ENCODE assay signal across 8 cellular contexts in genomic region chr17:51166198-51166986, GRCh38. TPM values are rescaled to one million over a fixed set of nuclear protein-coding genes. Genes with fewer than 3 reads are reported as not detected.
DNase-seq lines count a peak whose midpoint lies in the region; TF ChIP-seq lines count a peak whose summit lies in the region.

TSS of gene NME2 (plus strand) at chr17:51166411. CDS start at chr17:51166831, 420 bp downstream.

- H3K27ac ChIP-seq in ascending aorta: peak within 1 kb of the TSS; percentile 97 to 98

- TF ChIP-seq CTCF in GM12874 (IDR thresholded peaks at IDR 0.05; ENCODE audit: insufficient read depth, low read depth, low read length) (0 out of 2 replicates have a peak, but pooled peaks have one; percentile 3), HFFc6 (IDR thresholded peaks at IDR 0.05) (no peak), NB4 (IDR thresholded peaks at IDR 0.05; ENCODE audit: low read depth, low read length) (no peak), ascending aorta (IDR thresholded peaks at IDR 0.05) (no peak)

- DNase-seq in HFFc6: peak; percentile 79
- DNase-seq in NB4 (ENCODE audit: low read depth): peak; percentile 88
- peak; percentile 30 to 80 (median 57) for DNase-seq in T-helper 2 cell
- DNase-seq in ascending aorta (ENCODE audit: low spot score in 2 of 2): peak; percentile 66 to 94
- peak; percentile 94 for DNase-seq in hepatic stellate cell (ENCODE audit: low spot score)
- DNase-seq in renal cortical epithelial cell (ENCODE audit: low read depth): peak; percentile 64
- no peak for DNase-seq in NCI-H128 (lab: John Stamatoyannopoulos, UW; ENCODE audit: unreplicated experiment)

- no peaks in the 10 kb centered on the region for H3K9me3 Mint-ChIP-seq in HFFc6

- no peaks in the 10 kb centered on the region for H3K27me3 ChIP-seq in ascending aorta

- H3K9me3 ChIP-seq in ascending aorta: no peaks in the 10 kb centered on the region

- intact Hi-C loops in ascending aorta (cut with DNase I): loop anchor here (2.0 to 5.0 kb wide), 3 partner anchors 14 to 164 kb away; partner anchors contain the start of genes NME1 and SPAG9

- peak; percentile 78 for TF ChIP-seq POLR2A in NB4 (IDR thresholded peaks at IDR 0.05; ENCODE audit: extremely low read depth, insufficient read length)

- peaks cover 40% of the 10 kb centered on the region for H3K4me1 Mint-ChIP-seq in HFFc6 (ENCODE audit: low read depth)

- peaks cover 14 to 34% of the 10 kb centered on the region in 2 donors for H3K36me3 ChIP-seq in ascending aorta

- H3K36me3 Mint-ChIP-seq in HFFc6 (ENCODE audit: low read depth): peaks cover 42% of the 10 kb centered on the region

- H3K27me3 Mint-ChIP-seq in HFFc6 (ENCODE audit: insufficient read depth): peaks cover 1% of the 10 kb centered on the region

- peak within 1 kb of the TSS; percentile 92 for H3K4me3 Mint-ChIP-seq in HFFc6

- peak within 1 kb of the TSS; percentile 89 for H3K4me3 ChIP-seq in NB4 (ENCODE audit: low read depth, low read length)
- H3K4me3 ChIP-seq in ascending aorta: peak within 1 kb of the TSS; percentile 80 to 99

- H3K27ac Mint-ChIP-seq in HFFc6: peak within 1 kb of the TSS; percentile 97

- peaks cover 0 to 10% of the 10 kb centered on the region in 2 donors for H3K4me1 ChIP-seq in ascending aorta

RNA-seq across cellular contexts. Expression of gene NME2, which starts in this region (rescaled TPM):
- total RNA-seq in HFFc6 (2021; fragmentation: NEBNext Ultra II Directional; extraction: Animal tissue kit (Norgen Biotek cat#: 25700)): 100 to 1,000 TPM; 709 to 868 (median 778) TPM
- 638 TPM for total RNA-seq in ascending aorta
- 542 and 1,134 TPM in 2 replicates for total RNA-seq in renal cortical epithelial cell
